ENCODE assay signal across 21 cellular contexts in the genomic region with DNA sequence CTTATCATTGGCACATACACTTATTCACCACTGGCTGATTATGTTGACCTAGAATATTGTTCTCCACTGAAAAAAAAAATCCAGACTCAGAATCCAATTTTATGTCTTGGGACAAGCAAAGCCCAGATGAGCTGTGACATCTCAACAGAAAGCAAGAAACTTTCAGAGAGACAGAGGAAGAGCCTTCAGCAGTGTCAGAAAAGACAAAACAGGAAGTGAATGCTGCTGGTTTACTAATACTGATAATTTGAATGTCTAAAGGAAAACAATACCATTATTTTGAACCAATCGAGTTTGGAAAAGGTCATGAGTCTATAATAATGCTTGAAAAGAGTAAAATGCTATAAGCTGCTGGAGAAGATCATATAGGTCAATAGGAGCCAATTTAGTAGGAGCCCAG.
DNase-seq lines count a peak whose midpoint lies in the region; ATAC-seq, FAIRE-seq and TF ChIP-seq lines count a peak whose summit lies in the region.
"Had no signal": no experiment of that assay in that cellular context is flagged by ENCODE, and none has a peak within 500 bp of the region (broad histone marks: within the 10 kb centered on the region; RNA-seq: fewer than 3 reads in every experiment).

No MANE protein-coding gene starts in this region.

- no peaks in the 10 kb centered on the region for H3K4me1 Mint-ChIP-seq in activated naive CD8-positive, alpha-beta T cell treated with anti-CD3 and anti-CD28 coated beads, Interleukin-2, amount 50 U/mL, for 24 hours
- H3K4me1 Mint-ChIP-seq: activated CD4-positive, alpha-beta T cell treated with anti-CD3 and anti-CD28 coated beads, Interleukin-2, amount 10 ng/mL, durations not matched to agents 7 days and 5 days; CD4-positive, alpha-beta memory T cell had no signal

- no peaks in the 10 kb centered on the region for H3K36me3 Mint-ChIP-seq in activated naive CD8-positive, alpha-beta T cell treated with anti-CD3 and anti-CD28 coated beads, Interleukin-2, amount 50 U/mL, for 24 hours (ENCODE audit: low read depth)
- H3K36me3 Mint-ChIP-seq: activated naive CD8-positive, alpha-beta T cell; CD4-positive, alpha-beta memory T cell had no signal

- no peaks in the 10 kb centered on the region for H4K20me1 ChIP-seq in GM12878 (ENCODE audit: control insufficient read depth, insufficient read depth)

- intact Hi-C loops in GM12878 (cut with micrococcal nuclease; ENCODE audit: unreplicated experiment), result no loop called here

- TF ChIP-seq EP300 in GM12878 (IDR thresholded peaks at IDR 0.05; ENCODE audit: borderline replicate concordance in 1 of 2, control insufficient read depth in 1 of 2, low read depth in 2 of 2, low read length in 2 of 2), result no peak

- H3K9ac ChIP-seq in GM12878 (ENCODE audit: control insufficient read depth, insufficient read depth, low read length), result no peak overlapping the region

- no peak for TF ChIP-seq CTCF in GM12878 (IDR thresholded peaks at IDR 0.05 in 2 of 3, conservative IDR thresholded peaks at IDR 0.05 in 1 of 3; ENCODE audit: control insufficient read depth in 2 of 3, extremely low read depth in 1 of 3, insufficient read depth in 1 of 3, low read depth in 3 of 3, low read length in 3 of 3)

- no peaks in the 10 kb centered on the region for H3K9me3 ChIP-seq in GM12878 (replicated peaks; ENCODE audit: control insufficient read depth, insufficient read depth, low read length)
- H3K9me3 ChIP-seq: testis had no signal

- no peak overlapping the region for H3K4me3 Mint-ChIP-seq in activated naive CD8-positive, alpha-beta T cell treated with anti-CD3 and anti-CD28 coated beads, Interleukin-2, amount 50 U/mL, for 24 hours
- H3K4me3 Mint-ChIP-seq: activated CD4-positive, alpha-beta T cell treated with anti-CD3 and anti-CD28 coated beads, Interleukin-2, amount 10 ng/mL, durations not matched to agents 7 days and 5 days; activated naive CD8-positive, alpha-beta T cell; activated T-cell treated with anti-CD3 and anti-CD28 coated beads, Interleukin-2, amount 50 U/mL, for 24 hours; CD4-positive, alpha-beta memory T cell; T-helper 2 cell treated with Interferon-gamma antibody and Interleukin-4, amounts not matched to agents 5 μg/mL and 100 μg/mL, for 36 hours had no signal

- no TSS peak for BruUV-seq in GM12878 (replicated peaks; lab: Mats Ljungman, UMichigan)

- no peak overlapping the region for H3K4me2 ChIP-seq in GM12878 (ENCODE audit: control insufficient read depth, insufficient read depth)

- H3K4me1 ChIP-seq in GM12878 (ENCODE audit: control insufficient read depth, insufficient read depth, low read length), result no peaks in the 10 kb centered on the region
- H3K4me1 ChIP-seq: testis had no signal

- no peaks in the 10 kb centered on the region for H3K79me2 ChIP-seq in GM12878 (ENCODE audit: control insufficient read depth, insufficient read depth, low read length)

- CTCF ChIA-PET in GM12878 (lab: Yijun Ruan, JAX), result no interaction called here

- H3K27me3 ChIP-seq in GM12878 (replicated peaks in 1 of 2; ENCODE audit: control insufficient read depth in 2 of 2, insufficient read depth in 2 of 2, low read length in 1 of 2), result no peaks in the 10 kb centered on the region
- H3K27me3 ChIP-seq: cardiac muscle cell, testis had no signal

- no peak overlapping the region for H3K4me3 ChIP-seq in GM12878
- H3K4me3 ChIP-seq: cardiac muscle cell, testis had no signal

- DNase-seq in SIG-M5 treated with dmso at 0.1 percent for 504 hours (lab: John Stamatoyannopoulos, UW; ENCODE audit: unreplicated experiment), result peak; percentile 1
- no peak for DNase-seq in SIG-M5 (lab: John Stamatoyannopoulos, UW)
- no peak for DNase-seq in GM12878 (ENCODE audit: low read depth, low spot score)
- DNase-seq in NCI-H2081 (lab: John Stamatoyannopoulos, UW), result no peak
- DNase-seq in epidermal melanocyte (ENCODE audit: insufficient read length, low spot score), result no peak
- no peak for DNase-seq in activated naive CD8-positive, alpha-beta T cell treated with anti-CD3 and anti-CD28 coated beads, Interleukin-2, amount 50 U/mL, for 24 hours
- DNase-seq: 8988T; activated CD4-positive, alpha-beta T cell treated with anti-CD3 and anti-CD28 coated beads, Interleukin-2, amount 10 ng/mL, durations not matched to agents 7 days and 5 days; activated T-cell treated with anti-CD3 and anti-CD28 coated beads, Interleukin-2, amount 50 U/mL, for 24 hours; CD4-positive, alpha-beta memory T cell; effector CD8-positive, alpha-beta T cell; left colon; occipital lobe; stimulated activated CD4-positive, alpha-beta T cell treated with anti-CD3 and anti-CD28 coated beads, Interleukin-2, amount 100 ng/mL, for 24 hours; testis had no signal

- POLR2A ChIA-PET in GM12878 (lab: Charles Lee), result no interaction called here

- no peaks in the 10 kb centered on the region for H3K9me3 Mint-ChIP-seq in activated naive CD8-positive, alpha-beta T cell treated with anti-CD3 and anti-CD28 coated beads, Interleukin-2, amount 50 U/mL, for 24 hours
- H3K9me3 Mint-ChIP-seq: activated CD4-positive, alpha-beta T cell treated with anti-CD3 and anti-CD28 coated beads, Interleukin-2, amount 10 ng/mL, durations not matched to agents 7 days and 5 days; T-helper 2 cell treated with Interferon-gamma antibody and Interleukin-4, amounts not matched to agents 5 μg/mL and 100 μg/mL, for 36 hours had no signal

- in situ Hi-C loops in GM12878 (cut with MboI), result no loop called here

- no peak overlapping the region for H2AFZ ChIP-seq in GM12878 (ENCODE audit: control insufficient read depth, low read depth, low read length)

- FAIRE-seq in GM12878 (lab: Jason Lieb, UNC), result no peak

- ATAC-seq in HG02588 (IDR thresholded peaks at IDR 0.05; ENCODE audit: unreplicated experiment), result peak; percentile 65
- peak; percentile 76 for ATAC-seq in HG03354 (IDR thresholded peaks at IDR 0.05; ENCODE audit: poor library complexity, severe bottlenecking, unreplicated experiment)
- ATAC-seq in GM12878, result peak; percentile 37; the same call in 2 of the 3 replicates
- no peak for ATAC-seq in activated naive CD8-positive, alpha-beta T cell treated with anti-CD3 and anti-CD28 coated beads, Interleukin-2, amount 50 U/mL, for 24 hours
- ATAC-seq: left colon, sciatic nerve had no signal

- no peaks in the 10 kb centered on the region for H3K36me3 ChIP-seq in GM12878 (ENCODE audit: control insufficient read depth in 2 of 2, insufficient read depth in 2 of 2, low read length in 1 of 2)
- H3K36me3 ChIP-seq: cardiac muscle cell had no signal

- TF ChIP-seq POLR2A in GM12878 (IDR thresholded peaks at IDR 0.05; ENCODE audit: low read depth, low read length), result no peak

- H3K27me3 Mint-ChIP-seq in activated naive CD8-positive, alpha-beta T cell treated with anti-CD3 and anti-CD28 coated beads, Interleukin-2, amount 50 U/mL, for 24 hours, result no peaks in the 10 kb centered on the region
- H3K27me3 Mint-ChIP-seq: activated CD4-positive, alpha-beta T cell treated with anti-CD3 and anti-CD28 coated beads, Interleukin-2, amount 10 ng/mL, durations not matched to agents 7 days and 5 days; activated naive CD8-positive, alpha-beta T cell; activated T-cell treated with anti-CD3 and anti-CD28 coated beads, Interleukin-2, amount 50 U/mL, for 24 hours; CD4-positive, alpha-beta memory T cell had no signal

- no peak for TF ChIP-seq RAD21 in GM12878 (IDR thresholded peaks at IDR 0.05; ENCODE audit: insufficient read depth, low read depth, low read length)

- no peak overlapping the region for H3K27ac ChIP-seq in GM12878 (ENCODE audit: control insufficient read depth, insufficient read depth)
- H3K27ac ChIP-seq: cardiac muscle cell, testis had no signal

- no peak overlapping the region for H3K27ac Mint-ChIP-seq in activated naive CD8-positive, alpha-beta T cell treated with anti-CD3 and anti-CD28 coated beads, Interleukin-2, amount 50 U/mL, for 24 hours
- H3K27ac Mint-ChIP-seq: activated CD4-positive, alpha-beta T cell treated with anti-CD3 and anti-CD28 coated beads, Interleukin-2, amount 10 ng/mL, durations not matched to agents 7 days and 5 days; activated naive CD8-positive, alpha-beta T cell; activated T-cell treated with anti-CD3 and anti-CD28 coated beads, Interleukin-2, amount 50 U/mL, for 24 hours; CD4-positive, alpha-beta memory T cell; T-helper 2 cell treated with Interferon-gamma antibody and Interleukin-4, amounts not matched to agents 5 μg/mL and 100 μg/mL, for 36 hours had no signal

- SMC1A ChIA-PET in GM12878 (lab: Charles Lee; ENCODE audit: uncharacterized antibody, unreplicated experiment), result no interaction called here

- RAD21 ChIA-PET in GM12878 (lab: Charles Lee; ENCODE audit: unreplicated experiment), result no interaction called here

- 11% methylated on average over 1 of the region's 1 CpG for WGBS in GM12878 (ENCODE audit: insufficient coverage, insufficient replicate concordance, low lambda C conversion rate, missing lambda C conversion rate)

TF ChIP-seq in GM12878, 131 proteins besides CTCF, POLR2A, EP300 and RAD21:
- TF ChIP-seq MYC (IDR thresholded peaks at IDR 0.05; ENCODE audit: insufficient read depth, insufficient read length, insufficient replicate concordance, low read length, severe bottlenecking) (no peak), SPI1 (IDR thresholded peaks at IDR 0.05; ENCODE audit: borderline replicate concordance, insufficient read depth, low read depth, low read length) (peak; percentile 75)
- TF ChIP-seq, protein P1, sequence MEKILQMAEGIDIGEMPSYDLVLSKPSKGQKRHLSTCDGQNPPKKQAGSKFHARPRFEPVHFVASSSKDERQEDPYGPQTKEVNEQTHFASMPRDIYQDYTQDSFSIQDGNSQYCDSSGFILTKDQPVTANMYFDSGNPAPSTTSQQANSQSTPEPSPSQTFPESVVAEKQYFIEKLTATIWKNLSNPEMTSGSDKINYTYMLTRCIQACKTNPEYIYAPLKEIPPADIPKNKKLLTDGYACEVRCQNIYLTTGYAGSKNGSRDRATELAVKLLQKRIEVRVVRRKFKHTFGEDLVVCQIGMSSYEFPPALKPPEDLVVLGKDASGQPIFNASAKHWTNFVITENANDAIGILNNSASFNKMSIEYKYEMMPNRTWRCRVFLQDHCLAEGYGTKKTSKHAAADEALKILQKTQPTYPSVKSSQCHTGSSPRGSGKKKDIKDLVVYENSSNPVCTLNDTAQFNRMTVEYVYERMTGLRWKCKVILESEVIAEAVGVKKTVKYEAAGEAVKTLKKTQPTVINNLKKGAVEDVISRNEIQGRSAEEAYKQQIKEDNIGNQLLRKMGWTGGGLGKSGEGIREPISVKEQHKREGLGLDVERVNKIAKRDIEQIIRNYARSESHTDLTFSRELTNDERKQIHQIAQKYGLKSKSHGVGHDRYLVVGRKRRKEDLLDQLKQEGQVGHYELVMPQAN (conservative IDR thresholded peaks at IDR 0.05), result no peak
